1 cellular context compared by ENCODE assay signal in genomic region chr4:79563218-79563617, GRCh38.
A peak's percentile ranks its signal among the peaks of the same experiment; 100 is the strongest.
TF ChIP-seq lines count a peak whose summit lies in the region.

No MANE protein-coding gene starts in this region.

TF ChIP-seq in K562, 482 proteins besides CTCF, POLR2A, EP300 and RAD21 (continued from another document and continues in another):
- TF ChIP-seq CEBPG (CRISPR knock-in tag; IDR thresholded peaks at IDR 0.05) (no peak), CEBPG (tag; conservative IDR thresholded peaks at IDR 0.05 in 1 of 2, IDR thresholded peaks at IDR 0.05 in 1 of 2) (no peak), BCLAF1 (IDR thresholded peaks at IDR 0.05; ENCODE audit: borderline replicate concordance in 1 of 2, control insufficient read depth in 1 of 2, low read depth in 2 of 2, low read length in 1 of 2) (no peak), ATF3 (IDR thresholded peaks at IDR 0.05) (peak; percentile 21; the same call in 1 of the 2 replicates), ATF3 (CRISPR knock-in tag; conservative IDR thresholded peaks at IDR 0.05) (no peak), ZNF518B (CRISPR knock-in tag; IDR thresholded peaks at IDR 0.05) (no peak), SAP30 (IDR thresholded peaks at IDR 0.05; ENCODE audit: borderline replicate concordance, insufficient read depth, low read depth, low read length, poor library complexity, severe bottlenecking) (no peak), ARID3A (IDR thresholded peaks at IDR 0.05; ENCODE audit: borderline replicate concordance, low read depth, low read length) (no peak), CBFA2T3 (IDR thresholded peaks at IDR 0.05) (peak; percentile 51), TEAD1 (CRISPR knock-in tag; IDR thresholded peaks at IDR 0.05) (no peak), TRIM24 (IDR thresholded peaks at IDR 0.05) (no peak), ELK1 (CRISPR knock-in tag; IDR thresholded peaks at IDR 0.05) (no peak), OTX1 (CRISPR knock-in tag; IDR thresholded peaks at IDR 0.05) (no peak), NR2C2 (CRISPR knock-in tag; IDR thresholded peaks at IDR 0.05) (no peak), NR2C2 (tag; IDR thresholded peaks at IDR 0.05) (no peak), KAT2B (IDR thresholded peaks at IDR 0.05; ENCODE audit: low read depth, low read length) (no peak), L3MBTL2 (IDR thresholded peaks at IDR 0.05) (no peak), ZC3H11A (IDR thresholded peaks at IDR 0.05; ENCODE audit: low read depth, low read length) (no peak), ZBTB33 (CRISPR knock-in tag; IDR thresholded peaks at IDR 0.05) (no peak), PHB (CRISPR knock-in tag; IDR thresholded peaks at IDR 0.05) (no peak), TAL1 (IDR thresholded peaks at IDR 0.05) (no peak), HCFC1 (IDR thresholded peaks at IDR 0.05; ENCODE audit: low read depth, low read length) (no peak), NCOR1 (IDR thresholded peaks at IDR 0.05) (0 out of 2 replicates have a peak, but pooled peaks have one; percentile 13), COPS2 (conservative IDR thresholded peaks at IDR 0.05) (no peak), CTBP1 (IDR thresholded peaks at IDR 0.05; ENCODE audit: borderline replicate concordance) (0 out of 2 replicates have a peak, but pooled peaks have one; percentile 17), ZNF146 (CRISPR knock-in tag; IDR thresholded peaks at IDR 0.05; ENCODE audit: unreplicated experiment) (no peak), ERF (CRISPR knock-in tag; IDR thresholded peaks at IDR 0.05) (no peak), CBFA2T2 (conservative IDR thresholded peaks at IDR 0.05) (no peak), RERE (CRISPR knock-in tag; IDR thresholded peaks at IDR 0.05; ENCODE audit: borderline replicate concordance) (no peak), GTF3C2 (IDR thresholded peaks at IDR 0.05; ENCODE audit: borderline replicate concordance, extremely low read depth, insufficient read length) (no peak), HMGXB4 (CRISPR knock-in tag; IDR thresholded peaks at IDR 0.05) (no peak), ILK (tag; IDR thresholded peaks at IDR 0.05; ENCODE audit: borderline replicate concordance, low read depth) (no peak), ELF2 (CRISPR knock-in tag; IDR thresholded peaks at IDR 0.05) (no peak), HNRNPUL1 (IDR thresholded peaks at IDR 0.05; ENCODE audit: low read length) (no peak), DNMT1 (IDR thresholded peaks at IDR 0.05) (no peak), RUNX1 (IDR thresholded peaks at IDR 0.05; ENCODE audit: low read depth) (no peak)
